ENCODE assay signal across 34 cellular contexts in genomic region chr14:85273952-85274351, GRCh38.
"Had no signal": no experiment of that assay in that cellular context is flagged by ENCODE, and none has a peak within 500 bp of the region (broad histone marks: within the 10 kb centered on the region; RNA-seq: fewer than 3 reads in every experiment).

No MANE protein-coding gene starts in this region.

- H3K36me3 ChIP-seq: MG63 had no signal

- H3K4me3 ChIP-seq: MG63 had no signal

- H3K9me3 ChIP-seq: MG63 had no signal

- DNase-seq: Karpas-422, Kasumi-1, MG63, MM.1S, MV-4-11, NCI-H1092, NCI-H1092 treated with DMSO at 0.1 percent for 48 hours, NCI-H1105, NCI-H1105 treated with DMSO at 0.1 percent for 48 hours, NCI-H1417, NCI-H1417 treated with DMSO at 0.1 percent for 48 hours, NCI-H1436, NCI-H1436 treated with DMSO at 0.1 percent for 48 hours, NCI-H146, NCI-H1694, NCI-H1694 treated with DMSO at 0.1 percent for 48 hours, NCI-H187, NCI-H187 treated with DMSO at 0.1 percent for 48 hours, NCI-H1930, NCI-H2029, NCI-H2029 treated with DMSO at 0.1 percent for 48 hours, NCI-H2081, NCI-H2081 treated with DMSO at 0.1 percent for 48 hours, NCI-H2107, NCI-H2171, NCI-H2171 treated with DMSO at 0.1 percent for 48 hours, NCI-H2227 treated with DMSO at 0.1 percent for 48 hours, NCI-H226, NCI-H345, NCI-H446, NCI-H446 treated with DMSO at 0.1 percent for 48 hours, NCI-H510A, NCI-H510A treated with DMSO at 0.1 percent for 48 hours, NCI-H524 had no signal

- H3K27me3 ChIP-seq: MG63 had no signal
